ENCODE assay signal across 19 cellular contexts in the genomic region with DNA sequence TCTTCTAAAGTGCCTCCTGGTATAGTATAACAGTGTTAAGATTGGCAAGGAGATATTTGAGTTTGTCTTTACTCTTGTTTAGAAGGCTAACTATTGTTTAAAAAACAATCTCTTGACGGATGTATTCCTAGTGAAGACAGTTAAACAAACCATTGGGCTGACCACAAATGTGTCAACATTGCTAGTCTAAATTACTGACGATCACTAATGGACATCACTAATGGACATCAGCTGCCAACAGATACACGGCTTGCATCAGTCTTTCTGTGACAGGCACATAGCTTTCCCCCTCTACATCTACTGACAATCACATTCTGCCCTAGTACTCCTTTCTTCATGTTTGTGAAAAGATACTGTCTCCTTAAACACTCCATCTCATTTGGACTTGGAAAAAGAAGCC.
"Had no signal": no experiment of that assay in that cellular context is flagged by ENCODE, and none has a peak within 500 bp of the region (broad histone marks: within the 10 kb centered on the region; RNA-seq: fewer than 3 reads in every experiment).

No MANE protein-coding gene starts in this region.

- ATAC-seq: activated T-helper 17 cell treated with anti-CD3 and anti-CD28 coated beads, Interleukin-2, amount 50 U/mL, for 72 hours; body of pancreas; left colon; upper lobe of right lung had no signal

- DNase-seq: activated B cell treated with CpG ODN at 0.5 μM for 24 hours; activated CD4-positive, alpha-beta memory T cell treated with anti-CD3 and anti-CD28 coated beads, Interleukin-2, amount 10 ng/mL, durations not matched to agents 7 days and 5 days; activated CD4-positive, alpha-beta T cell treated with anti-CD3 and anti-CD28 coated beads for 48 hours; activated naive CD4-positive, alpha-beta T cell; activated naive CD8-positive, alpha-beta T cell treated with anti-CD3 and anti-CD28 coated beads for 36 hours; activated T-cell treated with anti-CD3 and anti-CD28 coated beads, Interleukin-2, amount 50 U/mL, for 1 hour; amygdala; body of pancreas; dorsolateral prefrontal cortex; foreskin melanocyte; islet precursor cell; left colon; occipital lobe; stimulated activated CD4-positive, alpha-beta T cell treated with anti-CD3 and anti-CD28 coated beads, Interleukin-12 subunit alpha, Interleukin-12 subunit beta, amount 100 ng/mL, for 4 hours; stimulated activated CD4-positive, alpha-beta T cell treated with anti-CD3 and anti-CD28 coated beads, Interleukin-1b, Interleukin-23, amount 100 ng/mL, for 48 hours; stimulated activated CD8-positive, alpha-beta memory T cell treated with anti-CD3 and anti-CD28 coated beads, Interleukin-4, amount 100 ng/mL, for 48 hours; stimulated activated naive CD4-positive, alpha-beta T cell; upper lobe of right lung had no signal
